In genomic region chr2:129502781-129503180, GRCh38 we compare ENCODE assay signal across 18 cellular contexts.
DNase-seq lines count a peak whose midpoint lies in the region; ATAC-seq, FAIRE-seq and TF ChIP-seq lines count a peak whose summit lies in the region.
"Had no signal": no experiment of that assay in that cellular context is flagged by ENCODE, and none has a peak within 500 bp of the region (broad histone marks: within the 10 kb centered on the region; RNA-seq: fewer than 3 reads in every experiment).

No MANE protein-coding gene starts in this region.

- H3K36me3 ChIP-seq in BLaER1 treated with 17β-estradiol and CSF1 and Interleukin-3, amounts not matched to agents 10 nM and 100 nM, result no peaks in the 10 kb centered on the region
- H3K36me3 ChIP-seq in brain microvascular endothelial cell (replicated peaks) (no peaks in the 10 kb centered on the region), HepG2 (replicated peaks in 1 of 2; ENCODE audit: control insufficient read depth in 1 of 2, insufficient read depth in 2 of 2, low read length in 2 of 2) (no peaks in the 10 kb centered on the region)

- WGBS in HepG2 (ENCODE audit: low lambda C conversion rate), result 0% methylated on average over 4 of the region's 4 CpGs

- DNase-seq in MV-4-11 (lab: John Stamatoyannopoulos, UW), result peak; percentile 50
- peak; percentile 6 for DNase-seq in brain microvascular endothelial cell
- peak; percentile 67 for DNase-seq in medulla oblongata (ENCODE audit: extremely low spot score)
- no peak for DNase-seq in HepG2 (ENCODE audit: low spot score)
- no peak for DNase-seq in dorsolateral prefrontal cortex
- DNase-seq: COR-L47, DMS153, H9, NCI-H1105, NCI-H1694, NCI-H226, NCI-H526 treated with DMSO at 0.1 percent for 48 hours, SHP77 treated with DMSO at 0.1 percent for 48 hours had no signal

- peak overlapping the region in 8 of 11 experiments; percentile 12 to 59 (median 31); a peak in 9 of 22 replicates for H3K9ac ChIP-seq in BLaER1 treated with 17β-estradiol and CSF1 and Interleukin-3, amounts not matched to agents 10 nM and 100 nM
- no peak overlapping the region for H3K9ac ChIP-seq in HepG2 (ENCODE audit: insufficient read depth, low read depth, low read length)

- ATAC-seq in HepG2 (no peak), GM18909 (IDR thresholded peaks at IDR 0.05; ENCODE audit: poor library complexity, unreplicated experiment) (no peak), GM19395 (IDR thresholded peaks at IDR 0.05; ENCODE audit: unreplicated experiment) (no peak)
- ATAC-seq: A549, K562 had no signal

- POLR2A ChIA-PET in HepG2 (lab: Yijun Ruan, JAX), result no interaction called here

- H4K20me1 ChIP-seq in BLaER1 treated with 17β-estradiol and CSF1 and Interleukin-3, amounts not matched to agents 10 nM and 100 nM, result no peaks in the 10 kb centered on the region
- H4K20me1 ChIP-seq in HepG2 (ENCODE audit: insufficient read depth, low read length), result no peaks in the 10 kb centered on the region

- intact Hi-C loops in HepG2 (cut with micrococcal nuclease; ENCODE audit: unreplicated experiment) (no loop called here), dorsolateral prefrontal cortex (cut with DNase I) (no loop called here)

- peaks cover 0 to 16% (median 3%) of the 10 kb centered on the region in 11 experiments; a peak in 7 of 22 replicates for H3K9me3 ChIP-seq in BLaER1 treated with 17β-estradiol and CSF1 and Interleukin-3, amounts not matched to agents 10 nM and 100 nM (replicated peaks in 1 of 11)
- H3K9me3 ChIP-seq in HepG2 (ENCODE audit: low read length), result no peaks in the 10 kb centered on the region
- H3K9me3 ChIP-seq: A549 had no signal

- no peak for FAIRE-seq in HepG2 (lab: Jason Lieb, UNC)
- FAIRE-seq: A549, K562 had no signal

- no TSS peak for BruUV-seq in HepG2 (replicated peaks; lab: Mats Ljungman, UMichigan)

- peak overlapping the region; percentile 50 to 93 (median 73) for H3K4me2 ChIP-seq in BLaER1 treated with 17β-estradiol and CSF1 and Interleukin-3, amounts not matched to agents 10 nM and 100 nM
- no peak overlapping the region for H3K4me2 ChIP-seq in HepG2 (ENCODE audit: low read depth, low read length)
- H3K4me2 ChIP-seq: A549 had no signal

- no peak for TF ChIP-seq POLR2A in HepG2 (IDR thresholded peaks at IDR 0.05; ENCODE audit: insufficient read depth in 1 of 2, low read depth in 2 of 2, low read length in 2 of 2)

- TF ChIP-seq CTCF in brain microvascular endothelial cell (IDR thresholded peaks at IDR 0.05; ENCODE audit: low read depth, low read length, missing control alignments), result no peak
- no peak for TF ChIP-seq CTCF in HepG2 (CRISPR knock-in tag; IDR thresholded peaks at IDR 0.05)
- no peak for TF ChIP-seq CTCF in dorsolateral prefrontal cortex (IDR thresholded peaks at IDR 0.05 in 54 of 56, conservative IDR thresholded peaks at IDR 0.05 in 2 of 56; ENCODE audit: low read depth in 1 of 56, partially characterized antibody in 56 of 56)

- TF ChIP-seq RAD21 in HepG2 (CRISPR knock-in tag; IDR thresholded peaks at IDR 0.05), result no peak

- no peaks in the 10 kb centered on the region for H3K79me2 ChIP-seq in HepG2 (ENCODE audit: insufficient read depth, low read length)

- in situ Hi-C loops in brain microvascular endothelial cell (cut with HindIII; ENCODE audit: low pct_ligation_motif_present, low sequenced_read_pairs) (no loop called here), HepG2 (cut with HindIII; ENCODE audit: extremely low pct_ligation_motif_present, low pct_unique_long_range_greater_than_20kb) (no loop called here)

- no peaks in the 10 kb centered on the region for H3K27me3 ChIP-seq in BLaER1 treated with 17β-estradiol and CSF1 and Interleukin-3, amounts not matched to agents 10 nM and 100 nM
- H3K27me3 ChIP-seq in brain microvascular endothelial cell (replicated peaks) (no peaks in the 10 kb centered on the region), HepG2 (ENCODE audit: control insufficient read depth in 1 of 2, insufficient read depth in 2 of 2, low read length in 2 of 2) (no peaks in the 10 kb centered on the region; a peak in 1 of 5 replicates), dorsolateral prefrontal cortex (no peaks in the 10 kb centered on the region)

- H2AFZ ChIP-seq in HepG2 (ENCODE audit: low read length), result no peak overlapping the region

- peaks cover 41 to 64% (median 56%) of the 10 kb centered on the region in 10 experiments for H3K4me1 ChIP-seq in BLaER1 treated with 17β-estradiol and CSF1 and Interleukin-3, amounts not matched to agents 10 nM and 100 nM
- no peaks in the 10 kb centered on the region for H3K4me1 ChIP-seq in HepG2 (ENCODE audit: insufficient read depth, low read length)
- H3K4me1 ChIP-seq: A549 had no signal

- H3K4me3 ChIP-seq in BLaER1 treated with 17β-estradiol and CSF1 and Interleukin-3, amounts not matched to agents 10 nM and 100 nM, result peak overlapping the region in 1 of 10 experiments; percentile 5; a peak in 1 of 20 replicates
- H3K4me3 ChIP-seq in brain microvascular endothelial cell (ENCODE audit: low read depth, low read length) (no peak overlapping the region), HepG2 (replicated peaks in 1 of 3; ENCODE audit: insufficient read depth in 1 of 3, low read depth in 2 of 3, low read length in 3 of 3) (no peak overlapping the region), dorsolateral prefrontal cortex (no peak overlapping the region)
- H3K4me3 ChIP-seq: A549, K562 had no signal

- H3K27ac ChIP-seq in BLaER1 treated with 17β-estradiol and CSF1 and Interleukin-3, amounts not matched to agents 10 nM and 100 nM, result peak overlapping the region in 9 of 11 experiments; percentile 35 to 82 (median 71); a peak in 18 of 22 replicates
- no peak overlapping the region for H3K27ac ChIP-seq in brain microvascular endothelial cell
- H3K27ac ChIP-seq in HepG2 (ENCODE audit: extremely low read length, insufficient read depth, low read length), result no peak overlapping the region
- H3K27ac ChIP-seq in dorsolateral prefrontal cortex, result no peak overlapping the region
- H3K27ac ChIP-seq: A549 had no signal

- TF ChIP-seq EP300 in HepG2 (IDR thresholded peaks at IDR 0.05; ENCODE audit: low read depth in 2 of 2, low read length in 2 of 2) (no peak), HepG2 (CRISPR knock-in tag; IDR thresholded peaks at IDR 0.05; ENCODE audit: borderline replicate concordance) (no peak)

- CTCF ChIA-PET in HepG2 (lab: Yijun Ruan, JAX; ENCODE audit: low intra/inter-chr PET ratio, low total read pairs), result no interaction called here

TF ChIP-seq in HepG2, 621 proteins besides CTCF, POLR2A, EP300 and RAD21:
- TF ChIP-seq ATF6 (CRISPR knock-in tag; conservative IDR thresholded peaks at IDR 0.05) (no peak), HINFP (CRISPR knock-in tag; IDR thresholded peaks at IDR 0.05; ENCODE audit: low read depth) (no peak), NRL (CRISPR knock-in tag; IDR thresholded peaks at IDR 0.05; ENCODE audit: borderline replicate concordance) (no peak), HNRNPUL1 (IDR thresholded peaks at IDR 0.05; ENCODE audit: low read depth, low read length) (no peak)

Comparison
In these comparisons a context has a peak if more than half of its experiments do, and no peak if none do; other contexts are left out.
1. H3K27ac ChIP-seq: peak in BLaER1 treated with 17β-estradiol and CSF1 and Interleukin-3, amounts not matched to agents 10 nM and 100 nM (9 of 11); none in brain microvascular endothelial cell (single experiment), HepG2 (single experiment) and dorsolateral prefrontal cortex (0 of 59).
2. DNase-seq: peak in MV-4-11 (single experiment), brain microvascular endothelial cell (single experiment) and medulla oblongata (single experiment); none in HepG2 (single experiment) and dorsolateral prefrontal cortex (0 of 10).